ENCODE assay signal across 3 cellular contexts in the genomic region with DNA sequence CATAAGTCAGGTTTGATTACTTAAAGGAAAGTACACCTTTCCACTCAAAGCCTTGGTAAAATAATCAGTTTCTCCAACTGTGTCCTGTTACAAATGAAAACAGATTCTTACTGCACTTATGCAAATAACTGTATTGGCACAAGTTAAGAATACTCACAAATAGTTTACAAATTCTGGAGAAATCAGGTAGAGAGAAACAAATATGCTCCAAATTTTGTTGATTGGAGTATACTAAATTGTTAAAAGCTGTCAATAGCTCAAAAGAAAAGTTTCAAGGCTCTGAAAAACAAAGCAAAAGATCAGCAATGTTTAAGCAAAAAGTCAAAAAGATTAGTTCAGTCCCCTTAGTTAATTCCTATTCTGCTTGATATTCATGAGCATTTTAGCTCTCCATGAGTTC. TPM values are rescaled to one million over a fixed set of nuclear protein-coding genes. Genes with fewer than 3 reads are reported as not detected.
"Had no signal": no experiment of that assay in that cellular context is flagged by ENCODE, and none has a peak within 500 bp of the region (broad histone marks: within the 10 kb centered on the region; RNA-seq: fewer than 3 reads in every experiment).

No MANE protein-coding gene starts in this region.

RNA-seq across cellular contexts. Expression of a gene that starts 24.5 kb away (rescaled TPM):
- total RNA-seq: Right ventricle myocardium inferior, RPMI7951, SJCRH30 had no signal
